ENCODE assay signal across 1 cellular context in the genomic region with DNA sequence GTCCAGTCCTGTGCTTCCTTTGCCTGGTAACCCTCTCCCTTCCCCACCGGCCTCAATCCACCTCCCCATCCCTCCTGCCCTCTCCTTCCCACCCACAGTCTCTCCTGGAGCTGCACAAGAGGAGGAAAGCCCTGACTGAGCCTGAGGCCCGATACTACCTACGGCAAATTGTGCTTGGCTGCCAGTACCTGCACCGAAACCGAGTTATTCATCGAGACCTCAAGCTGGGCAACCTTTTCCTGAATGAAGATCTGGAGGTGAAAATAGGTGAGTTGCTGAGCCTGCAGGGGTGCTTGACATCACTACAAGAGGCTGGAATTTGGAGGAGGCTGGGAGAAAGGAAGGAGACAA.
TF ChIP-seq lines count a peak whose summit lies in the region.

No MANE protein-coding gene starts in this region.

TF ChIP-seq in GM12878, 131 proteins besides CTCF, POLR2A, EP300 and RAD21:
- TF ChIP-seq, protein P1, sequence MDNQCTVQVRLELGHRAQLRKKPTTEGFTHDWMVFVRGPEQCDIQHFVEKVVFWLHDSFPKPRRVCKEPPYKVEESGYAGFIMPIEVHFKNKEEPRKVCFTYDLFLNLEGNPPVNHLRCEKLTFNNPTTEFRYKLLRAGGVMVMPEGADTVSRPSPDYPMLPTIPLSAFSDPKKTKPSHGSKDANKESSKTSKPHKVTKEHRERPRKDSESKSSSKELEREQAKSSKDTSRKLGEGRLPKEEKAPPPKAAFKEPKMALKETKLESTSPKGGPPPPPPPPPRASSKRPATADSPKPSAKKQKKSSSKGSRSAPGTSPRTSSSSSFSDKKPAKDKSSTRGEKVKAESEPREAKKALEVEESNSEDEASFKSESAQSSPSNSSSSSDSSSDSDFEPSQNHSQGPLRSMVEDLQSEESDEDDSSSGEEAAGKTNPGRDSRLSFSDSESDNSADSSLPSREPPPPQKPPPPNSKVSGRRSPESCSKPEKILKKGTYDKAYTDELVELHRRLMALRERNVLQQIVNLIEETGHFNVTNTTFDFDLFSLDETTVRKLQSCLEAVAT (IDR thresholded peaks at IDR 0.05) = no peak
- TF ChIP-seq SP1 (IDR thresholded peaks at IDR 0.05; ENCODE audit: low read depth, low read length) (no peak), NFIC (IDR thresholded peaks at IDR 0.05; ENCODE audit: low read depth, low read length) (no peak), BACH1 (IDR thresholded peaks at IDR 0.05; ENCODE audit: borderline replicate concordance) (no peak)
- TF ChIP-seq, protein P2, sequence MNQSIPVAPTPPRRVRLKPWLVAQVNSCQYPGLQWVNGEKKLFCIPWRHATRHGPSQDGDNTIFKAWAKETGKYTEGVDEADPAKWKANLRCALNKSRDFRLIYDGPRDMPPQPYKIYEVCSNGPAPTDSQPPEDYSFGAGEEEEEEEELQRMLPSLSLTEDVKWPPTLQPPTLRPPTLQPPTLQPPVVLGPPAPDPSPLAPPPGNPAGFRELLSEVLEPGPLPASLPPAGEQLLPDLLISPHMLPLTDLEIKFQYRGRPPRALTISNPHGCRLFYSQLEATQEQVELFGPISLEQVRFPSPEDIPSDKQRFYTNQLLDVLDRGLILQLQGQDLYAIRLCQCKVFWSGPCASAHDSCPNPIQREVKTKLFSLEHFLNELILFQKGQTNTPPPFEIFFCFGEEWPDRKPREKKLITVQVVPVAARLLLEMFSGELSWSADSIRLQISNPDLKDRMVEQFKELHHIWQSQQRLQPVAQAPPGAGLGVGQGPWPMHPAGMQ (IDR thresholded peaks at IDR 0.05; ENCODE audit: borderline replicate concordance) = no peak
